ENCODE assay signal across 11 cellular contexts in the genomic region with DNA sequence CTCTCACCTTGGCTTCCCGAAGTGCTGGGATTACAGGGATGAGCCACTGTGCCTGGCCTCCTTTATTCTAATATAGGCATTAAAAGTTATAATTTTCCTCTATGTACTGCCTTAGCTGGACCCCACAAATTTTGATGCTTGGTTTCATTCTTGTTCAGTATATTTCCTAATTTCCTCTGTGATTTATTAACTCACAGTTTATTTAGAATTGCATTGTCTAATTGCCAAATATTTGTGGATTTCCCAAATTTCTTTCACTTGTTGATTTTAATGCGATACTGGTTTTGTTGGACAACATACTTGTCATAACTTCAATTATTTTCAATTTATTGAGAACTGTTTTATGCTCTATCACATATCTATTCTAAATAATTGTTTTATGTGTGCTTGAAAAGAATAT.
"Had no signal": no experiment of that assay in that cellular context is flagged by ENCODE, and none has a peak within 500 bp of the region (broad histone marks: within the 10 kb centered on the region; RNA-seq: fewer than 3 reads in every experiment).

No MANE protein-coding gene starts in this region.

- H3K9ac ChIP-seq: GM23248 had no signal

- ATAC-seq: GM23338, HCT116 had no signal

- H3K4me1 ChIP-seq: HAP-1 had no signal

- H3K4me2 ChIP-seq: GM23338 had no signal

- H3K4me3 ChIP-seq: GM23248, GM23338, HAP-1 had no signal

- H3K9me3 ChIP-seq: HAP-1 had no signal

- DNase-seq: GM23248, GOT3, H7, H9, HCEC 1CT, HFFc6 had no signal

- H3K27ac ChIP-seq: GM23248 had no signal

- H2AFZ ChIP-seq: GM23248, GM23338 had no signal

- H3K36me3 ChIP-seq: HAP-1 had no signal

- FAIRE-seq: H1, H54 had no signal
